In genomic region chr10:132465193-132465888, GRCh38 we compare ENCODE assay signal across 18 cellular contexts.
DNase-seq lines count a peak whose midpoint lies in the region; ATAC-seq, FAIRE-seq and TF ChIP-seq lines count a peak whose summit lies in the region.
"Had no signal": no experiment of that assay in that cellular context is flagged by ENCODE, and none has a peak within 500 bp of the region (broad histone marks: within the 10 kb centered on the region; RNA-seq: fewer than 3 reads in every experiment).

No MANE protein-coding gene starts in this region.

- H3K4me3 ChIP-seq in heart right ventricle: no peak overlapping the region
- no peak overlapping the region for H3K4me3 ChIP-seq in psoas muscle
- no peak overlapping the region for H3K4me3 ChIP-seq in vagina
- H3K4me3 ChIP-seq: GM12878 had no signal

- peaks cover 28 to 83% (median 71%) of the 10 kb centered on the region in 9 donors for H3K4me1 ChIP-seq in heart right ventricle
- H3K4me1 ChIP-seq in psoas muscle: peaks cover 33% of the 10 kb centered on the region
- H3K4me1 ChIP-seq in vagina: peaks cover 66% of the 10 kb centered on the region

- no peaks in the 10 kb centered on the region for H3K27me3 ChIP-seq in heart right ventricle
- no peaks in the 10 kb centered on the region for H3K27me3 ChIP-seq in psoas muscle (ENCODE audit: insufficient read depth in 3 of 3, low read length in 2 of 3)
- no peaks in the 10 kb centered on the region for H3K27me3 ChIP-seq in vagina

- H3K9me3 ChIP-seq in heart right ventricle: no peaks in the 10 kb centered on the region
- no peaks in the 10 kb centered on the region for H3K9me3 ChIP-seq in psoas muscle
- H3K9me3 ChIP-seq in vagina: no peaks in the 10 kb centered on the region

- ATAC-seq in activated CD4-positive, alpha-beta T cell treated with anti-CD3 and anti-CD28 coated beads for 36 hours: no peak
- peak in 4 of 8 donors; percentile 0 to 1 (median 0) for ATAC-seq in heart right ventricle
- ATAC-seq in psoas muscle: peak in 2 of 4 donors; percentile 0 to 5
- no peak for ATAC-seq in GM18505 (IDR thresholded peaks at IDR 0.05; ENCODE audit: unreplicated experiment)
- ATAC-seq in GM21528 (IDR thresholded peaks at IDR 0.05; ENCODE audit: low FRiP score, unreplicated experiment): no peak
- ATAC-seq: GM12878 had no signal

- intact Hi-C loops in activated CD4-positive, alpha-beta T cell treated with anti-CD3 and anti-CD28 coated beads for 36 hours (cut with DNase I, micrococcal nuclease): no loop called here
- intact Hi-C loops in heart right ventricle (cut with DNase I): loop anchor here in 7 of 10 donors (2.0 to 10.0 kb wide), 6 partner anchors 42 to 167 kb away; partner anchors contain the start of gene INPP5A (in 4 of the 7)
- intact Hi-C loops in psoas muscle (cut with DNase I): loop anchor here (2.0 to 5.0 kb wide), 2 partner anchors 37 to 71 kb away; partner anchors contain the start of gene INPP5A (in 1 of the 2)
- intact Hi-C loops in vagina (cut with DNase I): loop anchor here (10.0 kb wide), 1 partner anchor 49 kb away; no protein-coding TSS in a partner anchor

- H3K27ac Mint-ChIP-seq in activated CD4-positive, alpha-beta T cell treated with anti-CD3 and anti-CD28 coated beads for 36 hours: no peak overlapping the region
- H3K27ac Mint-ChIP-seq: activated CD4-positive, alpha-beta memory T cell treated with anti-CD3 and anti-CD28 coated beads, Interleukin-2, amount 10 ng/mL, durations not matched to agents 7 days and 5 days; CD4-positive, CD25-positive, alpha-beta regulatory T cell; memory B cell had no signal

- H3K27me3 Mint-ChIP-seq in activated CD4-positive, alpha-beta T cell treated with anti-CD3 and anti-CD28 coated beads for 36 hours: no peaks in the 10 kb centered on the region

- H3K4me1 Mint-ChIP-seq in activated CD4-positive, alpha-beta T cell treated with anti-CD3 and anti-CD28 coated beads for 36 hours: peaks cover under 1% of the 10 kb centered on the region
- H3K4me1 Mint-ChIP-seq: activated CD4-positive, alpha-beta memory T cell treated with anti-CD3 and anti-CD28 coated beads, Interleukin-2, amount 10 ng/mL, durations not matched to agents 7 days and 5 days; CD4-positive, CD25-positive, alpha-beta regulatory T cell; memory B cell had no signal

- TF ChIP-seq POLR2A in vagina (IDR thresholded peaks at IDR 0.05) (no peak), GM18505 (IDR thresholded peaks at IDR 0.05; ENCODE audit: borderline replicate concordance, extremely low read depth, insufficient read depth, insufficient read length) (no peak), GM12892 (IDR thresholded peaks at IDR 0.05; ENCODE audit: low read depth, low read length) (no peak)

- no peak for TF ChIP-seq CTCF in heart right ventricle (IDR thresholded peaks at IDR 0.05)
- no peak for TF ChIP-seq CTCF in psoas muscle (IDR thresholded peaks at IDR 0.05)
- no peak for TF ChIP-seq CTCF in vagina (IDR thresholded peaks at IDR 0.05)

- 91 to 92% methylated on average over 35 of the region's 35 CpGs for WGBS in heart right ventricle, 2 donors
- 86 to 90% (median 87%) methylated on average over 34 to 35 of the region's 35 CpGs for WGBS in psoas muscle, 3 donors

- H3K9me3 Mint-ChIP-seq in activated CD4-positive, alpha-beta T cell treated with anti-CD3 and anti-CD28 coated beads for 36 hours (ENCODE audit: low read depth): no peaks in the 10 kb centered on the region
- H3K9me3 Mint-ChIP-seq: activated CD4-positive, alpha-beta memory T cell treated with anti-CD3 and anti-CD28 coated beads, Interleukin-2, amount 10 ng/mL, durations not matched to agents 7 days and 5 days; CD4-positive, CD25-positive, alpha-beta regulatory T cell; memory B cell had no signal

- H3K4me3 Mint-ChIP-seq in activated CD4-positive, alpha-beta T cell treated with anti-CD3 and anti-CD28 coated beads for 36 hours: no peak overlapping the region
- H3K4me3 Mint-ChIP-seq: activated CD4-positive, alpha-beta memory T cell treated with anti-CD3 and anti-CD28 coated beads, Interleukin-2, amount 10 ng/mL, durations not matched to agents 7 days and 5 days; CD4-positive, CD25-positive, alpha-beta regulatory T cell; memory B cell had no signal

- CTCF ChIA-PET in activated CD4-positive, alpha-beta T cell treated with anti-CD3 and anti-CD28 coated beads for 36 hours (lab: Charles Lee): no interaction called here

- peak; percentile 5 for DNase-seq in activated CD4-positive, alpha-beta T cell treated with anti-CD3 and anti-CD28 coated beads for 36 hours
- no peak for DNase-seq in activated CD4-positive, alpha-beta T cell treated with anti-CD3 and anti-CD28 coated beads for 1 hour
- DNase-seq in heart right ventricle (peak in 1 of 2 donors; percentile 24), psoas muscle (peak; percentile 15 to 55), vagina (ENCODE audit: extremely low spot score in 2 of 2) (no peak), GM12892 (ENCODE audit: insufficient read length) (no peak)
- DNase-seq: activated CD4-positive, alpha-beta memory T cell treated with anti-CD3 and anti-CD28 coated beads, Interleukin-2, amount 10 ng/mL, durations not matched to agents 7 days and 5 days; activated effector memory CD4-positive, alpha-beta T cell treated with Interleukin-2 at 50 U/mL for 16 hours; CD4-positive, CD25-positive, alpha-beta regulatory T cell; NCI-H2107; SHP77 had no signal

- no peaks in the 10 kb centered on the region for H3K36me3 Mint-ChIP-seq in activated CD4-positive, alpha-beta T cell treated with anti-CD3 and anti-CD28 coated beads for 36 hours (ENCODE audit: low read depth)
- H3K36me3 Mint-ChIP-seq: CD4-positive, CD25-positive, alpha-beta regulatory T cell; memory B cell had no signal

- POLR2A ChIA-PET in activated CD4-positive, alpha-beta T cell treated with anti-CD3 and anti-CD28 coated beads for 36 hours (lab: Charles Lee): no interaction called here

- peak overlapping the region; percentile 84 to 99 (median 94) for H3K27ac ChIP-seq in heart right ventricle
- peak overlapping the region; percentile 89 for H3K27ac ChIP-seq in psoas muscle
- H3K27ac ChIP-seq in vagina: peak overlapping the region; percentile 98
- H3K27ac ChIP-seq: 22Rv1 had no signal

- H3K36me3 ChIP-seq in heart right ventricle (no peaks in the 10 kb centered on the region), psoas muscle (ENCODE audit: insufficient read depth in 1 of 2, low read depth in 1 of 2) (no peaks in the 10 kb centered on the region), vagina (no peaks in the 10 kb centered on the region)

- no peak for FAIRE-seq in GM12892 (lab: Jason Lieb, UNC)
- FAIRE-seq: bronchial epithelial cell, endothelial cell of umbilical vein, GM12878 had no signal

Comparison
In these comparisons a context has a peak if more than half of its experiments do, and no peak if none do; other contexts are left out.
1. DNase-seq: peak in activated CD4-positive, alpha-beta T cell treated with anti-CD3 and anti-CD28 coated beads for 36 hours (single experiment) and psoas muscle (2 of 2); none in activated CD4-positive, alpha-beta T cell treated with anti-CD3 and anti-CD28 coated beads for 1 hour (single experiment), vagina (0 of 2) and GM12892 (single experiment).
2. intact Hi-C loops: an anchor here in heart right ventricle (2.0 to 10.0 kb wide), psoas muscle (2.0 to 5.0 kb wide) and vagina (10.0 kb wide); none called in activated CD4-positive, alpha-beta T cell treated with anti-CD3 and anti-CD28 coated beads for 36 hours.
3. Peak in every context shown above with its lines, with median percentiles within 50 percentile points of each other: H3K27ac ChIP-seq.